Comparison of ENCODE assay signal across 21 cellular contexts in the genomic region with DNA sequence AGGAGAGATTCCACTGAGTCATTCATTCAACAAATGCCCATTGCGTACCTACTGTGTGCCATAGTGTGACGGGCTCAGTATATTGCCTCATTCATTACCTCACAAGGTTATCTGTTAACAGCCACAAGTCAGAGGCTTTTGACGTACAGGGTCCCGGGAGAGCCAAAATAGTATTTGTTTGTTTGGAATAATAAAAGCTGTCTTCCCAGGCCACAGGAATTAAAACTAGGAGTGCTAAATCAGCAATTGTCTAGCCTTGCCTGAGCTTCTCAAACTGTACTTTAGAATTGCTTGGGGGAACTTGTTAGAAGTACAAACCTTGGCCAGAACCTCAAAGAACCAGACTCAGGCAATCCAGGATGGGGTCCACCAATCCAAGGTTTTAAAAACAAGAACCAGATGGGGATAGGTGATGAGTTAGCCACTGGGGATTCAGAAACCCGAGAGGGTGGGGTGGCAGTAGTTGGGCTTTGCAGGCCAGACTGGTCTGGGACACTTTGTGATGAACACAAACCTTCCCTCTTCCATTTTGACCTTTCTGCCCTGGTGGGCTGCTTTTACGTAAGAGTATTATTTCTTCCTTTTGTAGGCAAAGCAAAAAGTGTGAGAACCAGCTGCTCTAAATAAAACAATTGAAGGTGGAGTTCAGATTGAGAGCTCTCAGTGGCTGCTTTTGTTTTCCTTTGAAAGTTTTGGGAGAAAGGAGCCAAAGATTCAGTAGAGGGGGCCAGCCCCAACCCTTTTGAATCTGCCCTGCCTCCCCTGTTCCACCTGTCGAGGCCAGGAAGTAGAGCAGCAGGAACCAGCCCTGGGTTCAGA.
DNase-seq lines count a peak whose midpoint lies in the region; ATAC-seq, FAIRE-seq and TF ChIP-seq lines count a peak whose summit lies in the region.
"Had no signal": no experiment of that assay in that cellular context is flagged by ENCODE, and none has a peak within 500 bp of the region (broad histone marks: within the 10 kb centered on the region; RNA-seq: fewer than 3 reads in every experiment).

No MANE protein-coding gene starts in this region.

- no TSS peak for BruUV-seq in OCI-LY7 (replicated peaks; lab: Mats Ljungman, UMichigan)

- H3K9ac ChIP-seq in SU-DHL-6 (ENCODE audit: low read length), result no peak overlapping the region
- H3K9ac ChIP-seq: KMS-11 had no signal

- H4K20me1 ChIP-seq in SU-DHL-6 (ENCODE audit: low read depth, low read length) (no peaks in the 10 kb centered on the region), hepatocyte (ENCODE audit: insufficient read depth, poor library complexity, severe bottlenecking) (no peaks in the 10 kb centered on the region), OCI-LY7 (ENCODE audit: insufficient read depth, low read length) (no peaks in the 10 kb centered on the region)

- H3K4me1 Mint-ChIP-seq in activated CD8-positive, alpha-beta T cell treated with anti-CD3 and anti-CD28 coated beads, Interleukin-2, amount 10 ng/mL, durations not matched to agents 7 days and 5 days (ENCODE audit: low read depth), result peaks cover 2% of the 10 kb centered on the region
- H3K4me1 Mint-ChIP-seq in activated CD8-positive, alpha-beta T cell treated with anti-CD3 and anti-CD28 coated beads for 36 hours (ENCODE audit: low read depth), result no peaks in the 10 kb centered on the region

- CTCF ChIA-PET in activated CD8-positive, alpha-beta T cell treated with anti-CD3 and anti-CD28 coated beads, Interleukin-2, amount 10 ng/mL, durations not matched to agents 7 days and 5 days (lab: Charles Lee), result interaction anchor here (0.6 to 0.8 kb wide), 2 partner anchors 15 to 42 kb away, joined by 3 to 5 read pairs; no protein-coding TSS in a partner anchor
- CTCF ChIA-PET in activated CD8-positive, alpha-beta T cell treated with anti-CD3 and anti-CD28 coated beads for 36 hours (lab: Charles Lee), result interaction anchor here (0.5 to 4.1 kb wide), 5 partner anchors 15 to 301 kb away, joined by 3 to 24 read pairs (median 6); no protein-coding TSS in a partner anchor
- CTCF ChIA-PET in OCI-LY7 (lab: Charles Lee; ENCODE audit: unreplicated experiment), result no interaction called here

- H3K79me2 ChIP-seq in SU-DHL-6 (ENCODE audit: insufficient read depth, low read length), result peaks cover 75% of the 10 kb centered on the region
- peaks cover 3% of the 10 kb centered on the region for H3K79me2 ChIP-seq in hepatocyte
- no peaks in the 10 kb centered on the region for H3K79me2 ChIP-seq in OCI-LY7 (ENCODE audit: insufficient read depth, low read depth, low read length)

- POLR2A ChIA-PET in activated CD8-positive, alpha-beta T cell treated with anti-CD3 and anti-CD28 coated beads, Interleukin-2, amount 10 ng/mL, durations not matched to agents 7 days and 5 days (lab: Charles Lee), result no interaction called here
- POLR2A ChIA-PET in activated CD8-positive, alpha-beta T cell treated with anti-CD3 and anti-CD28 coated beads for 36 hours (lab: Charles Lee), result interaction anchor here (0.6 to 1.4 kb wide), 2 partner anchors 11 to 67 kb away, joined by 4 read pairs; no protein-coding TSS in a partner anchor
- POLR2A ChIA-PET in OCI-LY7 (lab: Charles Lee), result interaction anchor here (1.4 to 2.8 kb wide), 4 partner anchors 9 to 12 kb away, joined by 4 to 13 read pairs (median 8); no protein-coding TSS in a partner anchor

- H3K4me3 ChIP-seq in SU-DHL-6 (ENCODE audit: insufficient read depth, low read length, poor library complexity, severe bottlenecking) (no peak overlapping the region), hepatocyte (no peak overlapping the region), pancreas (no peak overlapping the region), OCI-LY7 (ENCODE audit: low read depth, low read length, poor library complexity, severe bottlenecking) (no peak overlapping the region), uterus (no peak overlapping the region)
- H3K4me3 ChIP-seq: ascending aorta, transverse colon had no signal

- peaks cover 28% of the 10 kb centered on the region for H3F3A ChIP-seq in SU-DHL-6 (ENCODE audit: insufficient read depth)

- H3K4me3 Mint-ChIP-seq in activated CD8-positive, alpha-beta T cell treated with anti-CD3 and anti-CD28 coated beads, Interleukin-2, amount 10 ng/mL, durations not matched to agents 7 days and 5 days, result no peak overlapping the region
- no peak overlapping the region for H3K4me3 Mint-ChIP-seq in activated CD8-positive, alpha-beta T cell treated with anti-CD3 and anti-CD28 coated beads for 36 hours
- H3K4me3 Mint-ChIP-seq: CD8-positive, alpha-beta memory T cell; stimulated activated naive CD8-positive, alpha-beta T cell treated with anti-CD3 and anti-CD28 coated beads, Interleukin-15, amount 100 ng/mL, for 72 hours had no signal

- H3K36me3 ChIP-seq in SU-DHL-6 (ENCODE audit: low read length), result no peaks in the 10 kb centered on the region
- H3K36me3 ChIP-seq in hepatocyte (replicated peaks; ENCODE audit: insufficient read depth, low read depth), result no peaks in the 10 kb centered on the region
- no peaks in the 10 kb centered on the region for H3K36me3 ChIP-seq in pancreas
- no peaks in the 10 kb centered on the region for H3K36me3 ChIP-seq in OCI-LY7 (ENCODE audit: insufficient read depth, low read length)
- H3K36me3 ChIP-seq in uterus, result no peaks in the 10 kb centered on the region
- H3K36me3 ChIP-seq: ascending aorta, transverse colon had no signal

- H3K27ac ChIP-seq in SU-DHL-6 (ENCODE audit: low read depth, low read length) (peak overlapping the region; percentile 15; the same call in 1 of the 2 replicates), hepatocyte (peak overlapping the region; percentile 22), pancreas (peak overlapping the region in 3 of 4 donors; percentile 15 to 23 (median 23)), OCI-LY7 (ENCODE audit: low read depth, low read length, poor library complexity, severe bottlenecking) (no peak overlapping the region), uterus (peak overlapping the region in 1 of 2 donors; percentile 92)
- H3K27ac ChIP-seq: ascending aorta, KMS-11, transverse colon had no signal

- no peak for TF ChIP-seq CTCF in activated CD8-positive, alpha-beta T cell treated with anti-CD3 and anti-CD28 coated beads for 36 hours (IDR thresholded peaks at IDR 0.05)
- no peak for TF ChIP-seq CTCF in SU-DHL-6 (IDR thresholded peaks at IDR 0.05; ENCODE audit: insufficient read depth, low read length, poor library complexity, severe bottlenecking)
- TF ChIP-seq CTCF in hepatocyte (IDR thresholded peaks at IDR 0.05; ENCODE audit: poor library complexity), result no peak
- TF ChIP-seq CTCF in pancreas (IDR thresholded peaks at IDR 0.05), result no peak
- no peak for TF ChIP-seq CTCF in OCI-LY7 (conservative IDR thresholded peaks at IDR 0.05; ENCODE audit: low read length)
- TF ChIP-seq CTCF in uterus (IDR thresholded peaks at IDR 0.05), result no peak

- intact Hi-C loops in activated CD8-positive, alpha-beta T cell treated with anti-CD3 and anti-CD28 coated beads for 36 hours (cut with micrococcal nuclease), result no loop called here
- intact Hi-C loops in pancreas (cut with DNase I) (no loop called here), OCI-LY7 (cut with micrococcal nuclease; ENCODE audit: unreplicated experiment) (no loop called here), uterus (cut with DNase I; ENCODE audit: low total_unique reads) (no loop called here)

- DNase-seq in activated CD8-positive, alpha-beta T cell treated with anti-CD3 and anti-CD28 coated beads, Interleukin-2, amount 10 ng/mL, durations not matched to agents 7 days and 5 days, result peak; percentile 11
- no peak for DNase-seq in activated CD8-positive, alpha-beta T cell treated with anti-CD3 and anti-CD28 coated beads for 36 hours
- peak; percentile 3 for DNase-seq in hepatocyte (ENCODE audit: low spot score)
- DNase-seq in pancreas, result no peak
- no peak for DNase-seq in NCI-H187 treated with DMSO at 0.1 percent for 48 hours (lab: John Stamatoyannopoulos, UW)
- DNase-seq in OCI-LY7 (ENCODE audit: low spot score), result no peak
- no peak for DNase-seq in uterus
- DNase-seq: 8988T; activated CD4-positive, alpha-beta T cell treated with anti-CD3 and anti-CD28 coated beads for 1 hour; AML-193; CD8-positive, alpha-beta memory T cell; glutamatergic neuron; MV-4-11; NCI-H1694; nucleus accumbens; stimulated activated naive CD8-positive, alpha-beta T cell treated with anti-CD3 and anti-CD28 coated beads, Interleukin-15, amount 100 ng/mL, for 72 hours; transverse colon had no signal

- H3K4me1 ChIP-seq in hepatocyte (ENCODE audit: insufficient read depth), result peaks cover 65% of the 10 kb centered on the region
- H3K4me1 ChIP-seq in pancreas, result peaks cover 3 to 36% (median 23%) of the 10 kb centered on the region in 3 donors
- H3K4me1 ChIP-seq in OCI-LY7 (ENCODE audit: insufficient read depth, low read length, poor library complexity, severe bottlenecking), result peaks cover 16% of the 10 kb centered on the region
- H3K4me1 ChIP-seq in uterus, result peaks cover 7 to 15% of the 10 kb centered on the region in 2 donors

- H3K9me3 ChIP-seq in SU-DHL-6 (ENCODE audit: insufficient read depth, low read length) (no peaks in the 10 kb centered on the region), hepatocyte (ENCODE audit: low read depth) (no peaks in the 10 kb centered on the region), pancreas (no peaks in the 10 kb centered on the region), OCI-LY7 (ENCODE audit: low read length) (no peaks in the 10 kb centered on the region), uterus (no peaks in the 10 kb centered on the region)
- H3K9me3 ChIP-seq: ascending aorta, transverse colon had no signal

- no peaks in the 10 kb centered on the region for H3K27me3 ChIP-seq in SU-DHL-6 (ENCODE audit: low read length)
- no peaks in the 10 kb centered on the region for H3K27me3 ChIP-seq in hepatocyte
- no peaks in the 10 kb centered on the region for H3K27me3 ChIP-seq in pancreas
- H3K27me3 ChIP-seq in uterus, result no peaks in the 10 kb centered on the region
- H3K27me3 ChIP-seq: ascending aorta, transverse colon had no signal

- H3K4me2 ChIP-seq in SU-DHL-6 (ENCODE audit: low read depth, low read length, poor library complexity, severe bottlenecking) (no peak overlapping the region), hepatocyte (no peak overlapping the region), OCI-LY7 (ENCODE audit: low read length) (no peak overlapping the region)
- H3K4me2 ChIP-seq: KMS-11 had no signal

- no peak for FAIRE-seq in pancreas (lab: Jason Lieb, UNC)

- H3K27me3 Mint-ChIP-seq in activated CD8-positive, alpha-beta T cell treated with anti-CD3 and anti-CD28 coated beads, Interleukin-2, amount 10 ng/mL, durations not matched to agents 7 days and 5 days (ENCODE audit: low read depth), result peaks cover 4% of the 10 kb centered on the region
- H3K27me3 Mint-ChIP-seq in activated CD8-positive, alpha-beta T cell treated with anti-CD3 and anti-CD28 coated beads for 36 hours, result no peaks in the 10 kb centered on the region
- H3K27me3 Mint-ChIP-seq: stimulated activated naive CD8-positive, alpha-beta T cell treated with anti-CD3 and anti-CD28 coated beads, Interleukin-15, amount 100 ng/mL, for 72 hours had no signal

- WGBS in hepatocyte (ENCODE audit: low lambda C conversion rate, missing lambda C conversion rate), result 66% methylated on average over 7 of the region's 7 CpGs
- WGBS in pancreas, 2 donors, result 76 to 78% methylated on average over 7 of the region's 7 CpGs

- H3K9me3 Mint-ChIP-seq in activated CD8-positive, alpha-beta T cell treated with anti-CD3 and anti-CD28 coated beads, Interleukin-2, amount 10 ng/mL, durations not matched to agents 7 days and 5 days (ENCODE audit: insufficient read depth), result no peaks in the 10 kb centered on the region
- H3K9me3 Mint-ChIP-seq in activated CD8-positive, alpha-beta T cell treated with anti-CD3 and anti-CD28 coated beads for 36 hours, result no peaks in the 10 kb centered on the region
- H3K9me3 Mint-ChIP-seq: activated naive CD4-positive, alpha-beta T cell treated with anti-CD3 and anti-CD28 coated beads, Interleukin-2, amount 50 U/mL, for 72 hours; CD8-positive, alpha-beta memory T cell; stimulated activated naive CD8-positive, alpha-beta T cell treated with anti-CD3 and anti-CD28 coated beads, Interleukin-15, amount 100 ng/mL, for 72 hours had no signal

- H3K36me3 Mint-ChIP-seq in activated CD8-positive, alpha-beta T cell treated with anti-CD3 and anti-CD28 coated beads, Interleukin-2, amount 10 ng/mL, durations not matched to agents 7 days and 5 days (ENCODE audit: low read depth), result no peaks in the 10 kb centered on the region
- H3K36me3 Mint-ChIP-seq in activated CD8-positive, alpha-beta T cell treated with anti-CD3 and anti-CD28 coated beads for 36 hours (ENCODE audit: low read depth), result no peaks in the 10 kb centered on the region
- H3K36me3 Mint-ChIP-seq: activated naive CD4-positive, alpha-beta T cell treated with anti-CD3 and anti-CD28 coated beads, Interleukin-2, amount 50 U/mL, for 72 hours; CD8-positive, alpha-beta memory T cell had no signal

- H2AFZ ChIP-seq in SU-DHL-6 (ENCODE audit: low read depth, low read length, severe bottlenecking) (no peak overlapping the region), hepatocyte (no peak overlapping the region), OCI-LY7 (ENCODE audit: low read length) (no peak overlapping the region)

- H3K9me2 ChIP-seq in SU-DHL-6 (replicated peaks; ENCODE audit: insufficient read depth, low read length), result no peaks in the 10 kb centered on the region
- H3K9me2 ChIP-seq in hepatocyte (replicated peaks; ENCODE audit: insufficient read depth), result no peaks in the 10 kb centered on the region
- H3K9me2 ChIP-seq in OCI-LY7 (ENCODE audit: insufficient read depth, low read length), result no peaks in the 10 kb centered on the region

- TF ChIP-seq POLR2A in uterus (IDR thresholded peaks at IDR 0.05), result no peak

- H3K27ac Mint-ChIP-seq in activated CD8-positive, alpha-beta T cell treated with anti-CD3 and anti-CD28 coated beads, Interleukin-2, amount 10 ng/mL, durations not matched to agents 7 days and 5 days, result no peak overlapping the region
- no peak overlapping the region for H3K27ac Mint-ChIP-seq in activated CD8-positive, alpha-beta T cell treated with anti-CD3 and anti-CD28 coated beads for 36 hours
- H3K27ac Mint-ChIP-seq: activated naive CD4-positive, alpha-beta T cell treated with anti-CD3 and anti-CD28 coated beads, Interleukin-2, amount 50 U/mL, for 72 hours; stimulated activated naive CD8-positive, alpha-beta T cell treated with anti-CD3 and anti-CD28 coated beads, Interleukin-15, amount 100 ng/mL, for 72 hours had no signal

- no peak for ATAC-seq in activated CD8-positive, alpha-beta T cell treated with anti-CD3 and anti-CD28 coated beads, Interleukin-2, amount 10 ng/mL, durations not matched to agents 7 days and 5 days
- no peak for ATAC-seq in activated CD8-positive, alpha-beta T cell treated with anti-CD3 and anti-CD28 coated beads for 36 hours
- ATAC-seq in pancreas, result no peak
- ATAC-seq: activated naive CD4-positive, alpha-beta T cell treated with anti-CD3 and anti-CD28 coated beads, Interleukin-2, amount 50 U/mL, for 72 hours; stimulated activated naive CD8-positive, alpha-beta T cell treated with anti-CD3 and anti-CD28 coated beads, Interleukin-15, amount 100 ng/mL, for 72 hours had no signal

Comparison
In these comparisons a context has a peak if more than half of its experiments do, and no peak if none do; other contexts are left out.
1. DNase-seq: peak in activated CD8-positive, alpha-beta T cell treated with anti-CD3 and anti-CD28 coated beads, Interleukin-2, amount 10 ng/mL, durations not matched to agents 7 days and 5 days (single experiment) and hepatocyte (single experiment); none in activated CD8-positive, alpha-beta T cell treated with anti-CD3 and anti-CD28 coated beads for 36 hours (single experiment), pancreas (0 of 6), NCI-H187 treated with DMSO at 0.1 percent for 48 hours (single experiment), OCI-LY7 (single experiment) and uterus (0 of 2).